8 cellular contexts compared by ENCODE assay signal in the genomic region with DNA sequence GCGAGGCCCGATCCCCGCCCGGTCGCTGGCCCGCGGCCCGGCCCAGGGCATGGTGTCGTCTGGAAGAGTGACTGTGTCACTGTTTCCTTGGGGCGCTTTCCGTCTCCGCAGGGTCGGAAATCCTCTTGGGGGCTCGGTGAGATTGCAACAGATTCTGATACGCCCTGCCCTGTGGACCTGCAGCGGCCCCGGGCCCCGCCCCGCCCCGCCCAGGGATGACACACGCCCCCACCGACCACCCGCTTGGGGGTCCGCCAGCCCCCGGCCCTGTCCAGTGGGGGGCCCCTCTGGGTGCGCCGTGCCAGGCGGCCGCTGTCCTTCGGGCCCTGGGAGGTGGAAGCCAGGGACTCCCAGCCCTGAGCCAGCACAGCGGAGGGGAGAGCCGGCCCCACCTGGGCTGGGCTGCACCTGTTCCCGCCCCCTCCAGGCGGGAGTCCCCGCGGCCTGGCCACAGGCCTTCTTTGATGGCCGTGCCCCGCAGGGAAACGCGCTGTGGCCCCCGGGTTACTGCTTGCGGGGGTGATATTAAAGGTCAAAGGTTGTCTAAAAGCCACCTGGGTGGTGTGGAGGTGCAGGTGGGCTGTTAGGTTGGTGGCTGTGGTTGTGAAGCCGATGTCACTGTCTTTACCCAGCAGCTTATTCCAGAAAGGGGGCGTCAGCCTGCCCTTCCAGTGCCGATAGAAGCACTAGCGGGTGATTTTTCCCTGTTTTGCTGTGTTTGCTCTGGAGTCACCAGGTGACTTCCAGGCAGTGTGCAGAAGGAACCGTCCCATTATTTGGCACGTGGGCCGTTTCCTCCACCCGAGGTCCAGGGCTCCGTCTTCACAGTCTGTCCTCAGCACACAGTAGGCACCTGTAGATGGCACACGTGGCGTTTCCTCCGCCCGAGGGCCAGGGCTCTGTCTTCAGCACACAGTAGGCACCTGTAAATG. TPM values are rescaled to one million over a fixed set of nuclear protein-coding genes. Genes with fewer than 3 reads are reported as not detected.
A peak's percentile ranks its signal among the peaks of the same experiment; 100 is the strongest.
DNase-seq lines count a peak whose midpoint lies in the region; ATAC-seq and TF ChIP-seq lines count a peak whose summit lies in the region.

No MANE protein-coding gene starts in this region.

- no peaks in the 10 kb centered on the region for H4K20me1 ChIP-seq in H9 (ENCODE audit: control insufficient read depth, insufficient read depth, insufficient read length)

- H3K9ac ChIP-seq in H9 (ENCODE audit: extremely low read depth, insufficient read length, low read length) = no peak overlapping the region
- H3K9ac ChIP-seq in mucosa of rectum (ENCODE audit: low read depth in 1 of 2, low read length in 2 of 2) = peak overlapping the region; percentile 32 to 53

- no peak overlapping the region for H3T11ph ChIP-seq in H9 (ENCODE audit: low read length)

- no peak overlapping the region for H3K23ac ChIP-seq in H9 (ENCODE audit: insufficient read length, low read depth, low read length)

- POLR2A ChIA-PET in CD4-positive, alpha-beta memory T cell (lab: Charles Lee; ENCODE audit: partially characterized antibody) = interaction anchor here (0.9 to 1.8 kb wide), 8 partner anchors 11 to 320 kb away, joined by 3 to 8 read pairs (median 4); partner anchors contain the start of genes AMDHD2, CCNF, ECI1 and PDPK1

- no peak overlapping the region for H2BK15ac ChIP-seq in H9 (ENCODE audit: low read depth, low read length)

- H4K8ac ChIP-seq in H9 (replicated peaks; ENCODE audit: insufficient read length, low read depth, low read length) = no peak overlapping the region

- no peak overlapping the region for H2BK5ac ChIP-seq in H9 (ENCODE audit: insufficient read length, low read length)

- ATAC-seq in central memory CD8-positive, alpha-beta T cell (replicated peaks; ENCODE audit: extremely low read depth, poor library complexity, severe bottlenecking) = peak; percentile 29
- ATAC-seq in GM21526 (IDR thresholded peaks at IDR 0.05; ENCODE audit: low FRiP score, unreplicated experiment) = no peak

- H3K4me3 Mint-ChIP-seq in CD4-positive, alpha-beta memory T cell = peak overlapping the region; percentile 63 to 79 (median 75)
- peak overlapping the region; percentile 69 to 80 for H3K4me3 Mint-ChIP-seq in H9
- H3K4me3 Mint-ChIP-seq in central memory CD8-positive, alpha-beta T cell = peak overlapping the region; percentile 73

- no peak overlapping the region for H2AK5ac ChIP-seq in H9 (ENCODE audit: insufficient read length, low read length)

- H2BK20ac ChIP-seq in H9 (ENCODE audit: low read depth, low read length, poor library complexity, severe bottlenecking) = no peak overlapping the region

- H3K27ac Mint-ChIP-seq in CD4-positive, alpha-beta memory T cell = peak overlapping the region in 2 of 7 donors; percentile 42 to 62
- no peak overlapping the region for H3K27ac Mint-ChIP-seq in H9
- H3K27ac Mint-ChIP-seq in central memory CD8-positive, alpha-beta T cell (ENCODE audit: low read depth) = no peak overlapping the region

- no peak overlapping the region for H3K18ac ChIP-seq in H9 (ENCODE audit: insufficient read length, low read depth, low read length)

- no peak overlapping the region for H2BK120ac ChIP-seq in H9 (ENCODE audit: low read depth, low read length, poor library complexity, severe bottlenecking)

- no CpG with 5 or more reads among the region's 55 CpGs for WGBS in H9 (ENCODE audit: extremely low coverage, insufficient read length, low lambda C conversion rate)

- peaks cover 6 to 26% (median 13%) of the 10 kb centered on the region in 4 donors for H3K4me1 Mint-ChIP-seq in CD4-positive, alpha-beta memory T cell
- peaks cover 10% of the 10 kb centered on the region in 2 experiments for H3K4me1 Mint-ChIP-seq in H9
- peaks cover 37% of the 10 kb centered on the region for H3K4me1 Mint-ChIP-seq in central memory CD8-positive, alpha-beta T cell

- no peak overlapping the region for H3K27ac ChIP-seq in CD4-positive, alpha-beta memory T cell (ENCODE audit: low read depth, low read length)
- H3K27ac ChIP-seq in H9 (ENCODE audit: insufficient read length, low read depth, low read length) (no peak overlapping the region), SJCRH30 (no peak overlapping the region), mucosa of rectum (ENCODE audit: low read depth in 2 of 2, low read length in 2 of 2) (no peak overlapping the region), vagina (peak overlapping the region; percentile 79)

- no peak overlapping the region for H2BK12ac ChIP-seq in H9 (ENCODE audit: insufficient read length, low read depth, low read length)

- DNase-seq in CD4-positive, alpha-beta memory T cell = peak in 3 of 5 donors; percentile 31 to 56 (median 37)
- DNase-seq in H9 = peak; percentile 56
- DNase-seq in SJCRH30 = peak in 1 of 2 experiments; percentile 37
- no peak for DNase-seq in central memory CD8-positive, alpha-beta T cell (ENCODE audit: low spot score in 2 of 2)
- DNase-seq in vagina (ENCODE audit: extremely low spot score in 2 of 2) = no peak
- no peak for DNase-seq in Ammon's horn (ENCODE audit: low spot score)

- peaks cover 2 to 4% of the 10 kb centered on the region in 2 donors for H3K27me3 Mint-ChIP-seq in CD4-positive, alpha-beta memory T cell
- H3K27me3 Mint-ChIP-seq in H9 (ENCODE audit: low read depth) = peaks cover 36% of the 10 kb centered on the region
- H3K27me3 Mint-ChIP-seq in central memory CD8-positive, alpha-beta T cell = peaks cover 10% of the 10 kb centered on the region

- CTCF ChIA-PET in CD4-positive, alpha-beta memory T cell (lab: Charles Lee; ENCODE audit: partially characterized antibody) = interaction anchor here (1.0 to 1.3 kb wide), 2 partner anchors 11 to 26 kb away, joined by 3 to 4 read pairs; no protein-coding TSS in a partner anchor

- H3K4me2 ChIP-seq in H9 (ENCODE audit: insufficient read depth, insufficient read length, low read length) = peak overlapping the region; percentile 12

- H3K4me1 ChIP-seq in CD4-positive, alpha-beta memory T cell (ENCODE audit: insufficient read depth, low read length) = peaks cover 34% of the 10 kb centered on the region
- no peaks in the 10 kb centered on the region for H3K4me1 ChIP-seq in H9 (ENCODE audit: insufficient read depth, low read length)
- peaks cover 12% of the 10 kb centered on the region for H3K4me1 ChIP-seq in SJCRH30
- peaks cover 19 to 23% of the 10 kb centered on the region in 2 donors for H3K4me1 ChIP-seq in mucosa of rectum (ENCODE audit: control insufficient read depth in 2 of 2, insufficient read depth in 2 of 2, low read length in 2 of 2)
- H3K4me1 ChIP-seq in vagina = peaks cover 39% of the 10 kb centered on the region

- no peak overlapping the region for H2AFZ ChIP-seq in H9 (ENCODE audit: low read length)

- no peak overlapping the region for H3K4ac ChIP-seq in H9 (ENCODE audit: low read depth, low read length)

- H3K23me2 ChIP-seq in H9 (ENCODE audit: insufficient read length, low read depth, low read length, poor library complexity, severe bottlenecking) = peaks cover 10% of the 10 kb centered on the region

- intact Hi-C loops in CD4-positive, alpha-beta memory T cell (cut with micrococcal nuclease) = loop anchor here (1.0 to 2.0 kb wide), 3 partner anchors 15 to 38 kb away; partner anchors contain the start of genes ATP6V0C and TEDC2
- intact Hi-C loops in vagina (cut with DNase I) = no loop called here

- H3K79me1 ChIP-seq in H9 (ENCODE audit: insufficient read depth, low read depth, low read length, poor library complexity, severe bottlenecking) = no peaks in the 10 kb centered on the region

- no peak for TF ChIP-seq POLR2A in vagina (IDR thresholded peaks at IDR 0.05)

- H3K36me3 Mint-ChIP-seq in CD4-positive, alpha-beta memory T cell = no peaks in the 10 kb centered on the region
- no peaks in the 10 kb centered on the region; a peak in 1 of 7 replicates for H3K36me3 Mint-ChIP-seq in H9 (ENCODE audit: insufficient read depth in 1 of 3, low read depth in 3 of 3)
- H3K36me3 Mint-ChIP-seq in central memory CD8-positive, alpha-beta T cell (ENCODE audit: insufficient read depth) = no peaks in the 10 kb centered on the region

- no peaks in the 10 kb centered on the region for H3K9me3 Mint-ChIP-seq in CD4-positive, alpha-beta memory T cell
- H3K9me3 Mint-ChIP-seq in H9 = no peaks in the 10 kb centered on the region
- no peaks in the 10 kb centered on the region for H3K9me3 Mint-ChIP-seq in central memory CD8-positive, alpha-beta T cell

- H3K27me3 ChIP-seq in CD4-positive, alpha-beta memory T cell (ENCODE audit: insufficient read depth, low read length) = peaks cover 13% of the 10 kb centered on the region
- H3K27me3 ChIP-seq in H9 (ENCODE audit: insufficient read depth, low read length) (peaks cover 13% of the 10 kb centered on the region; the same call in 1 of the 2 replicates), SJCRH30 (no peaks in the 10 kb centered on the region), mucosa of rectum (ENCODE audit: control insufficient read depth in 2 of 2, insufficient read depth in 2 of 2, low read length in 2 of 2) (peaks cover 16 to 23% of the 10 kb centered on the region in 2 donors), vagina (peaks cover 4% of the 10 kb centered on the region)

- H4K5ac ChIP-seq in H9 (ENCODE audit: insufficient read length, low read depth, low read length) = no peak overlapping the region

- H3K9me3 ChIP-seq in CD4-positive, alpha-beta memory T cell (ENCODE audit: control insufficient read depth in 1 of 2, low read length in 2 of 2) = no peaks in the 10 kb centered on the region
- H3K9me3 ChIP-seq in H9 (ENCODE audit: control insufficient read depth, low read depth, low read length) (no peaks in the 10 kb centered on the region), SJCRH30 (replicated peaks) (no peaks in the 10 kb centered on the region), mucosa of rectum (ENCODE audit: control insufficient read depth in 2 of 2, low read length in 2 of 2) (no peaks in the 10 kb centered on the region), vagina (no peaks in the 10 kb centered on the region)

- no peaks in the 10 kb centered on the region for H3K79me2 ChIP-seq in H9 (ENCODE audit: insufficient read depth, low read length)

- peak overlapping the region in 1 of 2 donors; percentile 35 for H3K4me3 ChIP-seq in CD4-positive, alpha-beta memory T cell (ENCODE audit: low read length in 2 of 2)
- H3K4me3 ChIP-seq in SJCRH30 (peak overlapping the region; percentile 68), mucosa of rectum (ENCODE audit: low read length in 2 of 2) (peak overlapping the region; percentile 54 to 57), vagina (peak overlapping the region; percentile 56 to 67)

- no peak overlapping the region for H4K91ac ChIP-seq in H9 (ENCODE audit: insufficient read length, low read depth, low read length)

- H3K36me3 ChIP-seq in CD4-positive, alpha-beta memory T cell (ENCODE audit: insufficient read depth, low read length) = no peaks in the 10 kb centered on the region
- H3K36me3 ChIP-seq in SJCRH30 (no peaks in the 10 kb centered on the region), mucosa of rectum (ENCODE audit: control insufficient read depth in 2 of 2, insufficient read depth in 2 of 2, low read length in 2 of 2) (no peaks in the 10 kb centered on the region), vagina (no peaks in the 10 kb centered on the region)

- TF ChIP-seq CTCF in H9 (conservative IDR thresholded peaks at IDR 0.05) = no peak; the same call in 2 of the 3 replicates
- no peak for TF ChIP-seq CTCF in vagina (IDR thresholded peaks at IDR 0.05)

- no peak overlapping the region for H3K14ac ChIP-seq in H9 (ENCODE audit: insufficient read depth, low read length)

- no peak overlapping the region for H3K56ac ChIP-seq in H9 (ENCODE audit: insufficient read length, low read depth, low read length)

RNA-seq across cellular contexts. Expression of gene TBC1D24, which starts 0.8 kb away (rescaled TPM):
- total RNA-seq in CD4-positive, alpha-beta memory T cell = 10 to 100 TPM in 1 of 2 experiments, 1 to 10 TPM in 1; 9.6 to 13.7 TPM
- polyA plus RNA-seq in CD4-positive, alpha-beta memory T cell = 1 to 10 TPM; 1.3 to 1.8 TPM
- 19.0 and 19.8 TPM in 2 replicates for total RNA-seq in H9 (2021)
- total RNA-seq in SJCRH30 (2014; rRNA removed; shearing (Covaris generic)) = 19.8 and 21.8 TPM in 2 replicates
- 9.6 TPM for total RNA-seq in vagina

RNA-seq across cellular contexts. Expression of gene NTN3, which starts 4.6 kb away (rescaled TPM):
- not detected for total RNA-seq in CD4-positive, alpha-beta memory T cell
- not detected for polyA plus RNA-seq in CD4-positive, alpha-beta memory T cell
- total RNA-seq in H9 (2021) (1.3 TPM in 2 replicates), vagina (not detected)
- total RNA-seq in SJCRH30 (2014; rRNA removed; shearing (Covaris generic)) = 5.1 and 5.6 TPM in 2 replicates

RNA-seq across cellular contexts. Expression of gene TEDC2, which starts 15.8 kb away (rescaled TPM):
- under 1 TPM; 0.44 to 0.55 TPM for total RNA-seq in CD4-positive, alpha-beta memory T cell
- under 1 TPM in 1 of 2 donors, not detected in 1; 0.44 TPM for polyA plus RNA-seq in CD4-positive, alpha-beta memory T cell
- 40.7 and 45.4 TPM in 2 replicates for total RNA-seq in H9 (2021)
- 26.0 and 30.9 TPM in 2 replicates for total RNA-seq in SJCRH30 (2014; rRNA removed; shearing (Covaris generic))
- total RNA-seq in vagina = 2.5 TPM

RNA-seq across cellular contexts. Expression of gene ATP6V0C, which starts 38.1 kb away (rescaled TPM):
- total RNA-seq in CD4-positive, alpha-beta memory T cell = 100 to 1,000 TPM; 125 to 129 TPM
- 10 to 100 TPM; 57.5 to 81.6 TPM for polyA plus RNA-seq in CD4-positive, alpha-beta memory T cell
- total RNA-seq in H9 (2021) (176 and 184 TPM in 2 replicates), vagina (133 TPM)
- 28.7 and 28.8 TPM in 2 replicates for total RNA-seq in SJCRH30 (2014; rRNA removed; shearing (Covaris generic))

RNA-seq across cellular contexts. Expression of gene AMDHD2, which starts 44.5 kb away (rescaled TPM):
- total RNA-seq in CD4-positive, alpha-beta memory T cell = 100 to 1,000 TPM; 114 to 121 TPM
- polyA plus RNA-seq in CD4-positive, alpha-beta memory T cell = 10 to 100 TPM; 17.0 to 22.3 TPM
- total RNA-seq in H9 (2021) = 56.4 and 61.5 TPM in 2 replicates
- total RNA-seq in SJCRH30 (2014; rRNA removed; shearing (Covaris generic)) = 14.8 and 16.1 TPM in 2 replicates
- 25.5 TPM for total RNA-seq in vagina

Comparison
In these comparisons a context has a peak if more than half of its experiments do, and no peak if none do; other contexts are left out.
1. DNase-seq: peak in CD4-positive, alpha-beta memory T cell (3 of 5) and H9 (single experiment); none in central memory CD8-positive, alpha-beta T cell (0 of 2), vagina (0 of 2) and Ammon's horn (single experiment).
2. Peak in every context shown above with its lines, with median percentiles within 50 percentile points of each other: H3K4me3 Mint-ChIP-seq.